ENCODE assay signal across 18 cellular contexts in the genomic region with DNA sequence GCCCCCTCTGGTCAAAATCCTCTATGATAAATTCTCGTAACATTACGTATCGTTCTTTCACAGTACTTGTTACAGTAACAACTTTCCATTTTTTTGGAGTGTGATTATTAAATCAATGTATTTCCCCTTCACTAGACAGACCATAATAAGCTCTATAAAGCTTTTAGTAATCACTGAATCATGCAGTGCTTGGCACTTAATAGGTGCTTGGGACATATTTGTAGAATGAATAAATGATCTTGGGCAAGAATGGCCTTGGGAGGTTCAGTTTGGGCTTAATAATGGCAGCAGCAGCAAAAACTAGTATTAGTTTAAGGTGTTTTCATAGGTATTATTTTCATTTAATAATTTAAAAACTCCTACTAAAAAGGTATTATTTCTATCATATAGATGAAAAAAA. TPM values are rescaled to one million over a fixed set of nuclear protein-coding genes. Genes with fewer than 3 reads are reported as not detected.
DNase-seq lines count a peak whose midpoint lies in the region; ATAC-seq and TF ChIP-seq lines count a peak whose summit lies in the region.
"Had no signal": no experiment of that assay in that cellular context is flagged by ENCODE, and none has a peak within 500 bp of the region (broad histone marks: within the 10 kb centered on the region; RNA-seq: fewer than 3 reads in every experiment).

No MANE protein-coding gene starts in this region.

- TF ChIP-seq CTCF in PC-3 (conservative IDR thresholded peaks at IDR 0.05; ENCODE audit: low read depth, low read length) = no peak
- TF ChIP-seq CTCF in epithelial cell of esophagus (IDR thresholded peaks at IDR 0.05; ENCODE audit: insufficient read depth, low read depth, low read length, missing control alignments) = no peak

- intact Hi-C loops in PC-3 (cut with micrococcal nuclease) = no loop called here

- H3K4me2 ChIP-seq in PC-3 (ENCODE audit: low read length) = no peak overlapping the region
- H3K4me2 ChIP-seq: A549, BLaER1 had no signal

- H3F3A ChIP-seq in PC-3 (ENCODE audit: low read length, unreplicated experiment) = no peaks in the 10 kb centered on the region

- no peak overlapping the region for H3K27ac ChIP-seq in PC-3 (ENCODE audit: low read length)
- H3K27ac ChIP-seq: A549, BLaER1 had no signal

- H3K9me2 ChIP-seq in PC-3 (replicated peaks; ENCODE audit: low read length) = no peaks in the 10 kb centered on the region

- no peaks in the 10 kb centered on the region for H3K4me1 ChIP-seq in PC-3 (ENCODE audit: insufficient read depth, low read length)
- H3K4me1 ChIP-seq: A549, BLaER1, Caco-2, HAP-1 had no signal

- H3K36me3 ChIP-seq in PC-3 (ENCODE audit: low read depth, low read length) = no peaks in the 10 kb centered on the region
- H3K36me3 ChIP-seq: BLaER1, HAP-1 had no signal

- no peak overlapping the region for H2AFZ ChIP-seq in PC-3 (ENCODE audit: low read length)

- no peaks in the 10 kb centered on the region for H3K79me2 ChIP-seq in PC-3 (ENCODE audit: low read length)

- H3K9me3 ChIP-seq in PC-3 (ENCODE audit: low read length) = no peaks in the 10 kb centered on the region
- H3K9me3 ChIP-seq: A549, Caco-2, HAP-1 had no signal

- no peak overlapping the region for H3K4me3 ChIP-seq in PC-3 (ENCODE audit: low read length)
- no peak overlapping the region for H3K4me3 ChIP-seq in epithelial cell of esophagus (ENCODE audit: low read length)
- H3K4me3 ChIP-seq: A549, BLaER1, HAP-1 had no signal

- H4K20me1 ChIP-seq in PC-3 (ENCODE audit: low read length) = no peaks in the 10 kb centered on the region
- H4K20me1 ChIP-seq: BLaER1 had no signal

- CTCF ChIA-PET in PC-3 (lab: Charles Lee) = no interaction called here

- POLR2A ChIA-PET in PC-3 (lab: Charles Lee; ENCODE audit: unreplicated experiment) = no interaction called here

- DNase-seq in ELR (ENCODE audit: low read depth) (peak; percentile 1), PC-3 (peak; percentile 63), epithelial cell of esophagus (ENCODE audit: low read depth) (peak; percentile 52), kidney tubule cell (ENCODE audit: low spot score) (peak; percentile 4), A172 (ENCODE audit: low spot score) (no peak), middle frontal gyrus (ENCODE audit: extremely low spot score, low spot score) (no peak), amygdala (lab: John Stamatoyannopoulos, UW) (no peak)
- DNase-seq: AML-193; Caco-2; CD8-positive, alpha-beta memory T cell; DND-41; GF-D8; GOT3 had no signal

- H3K27me3 ChIP-seq in PC-3 (ENCODE audit: low read length) = peaks cover 7% of the 10 kb centered on the region
- H3K27me3 ChIP-seq: BLaER1 had no signal

- BruUV-seq in PC-3 (replicated peaks; lab: Mats Ljungman, UMichigan) = no TSS peak

- no peak overlapping the region for H3K9ac ChIP-seq in PC-3 (ENCODE audit: low read length)
- H3K9ac ChIP-seq: BLaER1 had no signal

- no peak; the same call in 1 of the 2 replicates for ATAC-seq in PC-3
- no peak for ATAC-seq in GM18870 (IDR thresholded peaks at IDR 0.05; ENCODE audit: unreplicated experiment)
- ATAC-seq: A549, HepG2 had no signal

RNA-seq across cellular contexts. Expression of a gene that starts 33.4 kb away (rescaled TPM):
- not detected in 2 replicates for total RNA-seq in PC-3 (2014; rRNA removed)
- total RNA-seq in A172 (2014; rRNA removed; shearing (Covaris generic)) = not detected in 2 replicates
- total RNA-seq: Caco-2, HepG2 had no signal

Comparison
In these comparisons a context has a peak if more than half of its experiments do, and no peak if none do; other contexts are left out.
1. DNase-seq: peak in ELR (single experiment), PC-3 (single experiment), epithelial cell of esophagus (single experiment) and kidney tubule cell (single experiment); none in A172 (single experiment), middle frontal gyrus (single experiment) and amygdala (0 of 56).